In the genomic region with DNA sequence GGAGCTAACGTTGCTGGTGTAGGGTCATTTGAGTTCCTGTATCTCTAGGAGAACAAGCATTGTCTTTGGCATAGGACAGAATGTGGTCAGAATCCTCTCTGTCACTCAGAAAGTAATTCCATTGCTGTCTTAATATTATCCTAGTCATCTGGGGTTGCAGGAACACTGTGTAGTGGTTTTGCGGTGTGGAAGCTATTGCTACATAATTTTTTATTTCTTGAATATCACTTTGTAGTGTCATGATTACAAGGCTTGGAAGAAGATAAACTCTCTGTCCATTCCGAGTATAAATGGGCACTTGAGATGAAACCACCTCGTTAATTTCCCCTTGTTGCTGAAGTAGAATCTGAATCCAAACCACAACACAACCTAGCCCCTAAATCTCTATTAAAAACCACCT, we compare ENCODE assay signal across 33 cellular contexts.
DNase-seq lines count a peak whose midpoint lies in the region; TF ChIP-seq lines count a peak whose summit lies in the region.
"Had no signal": no experiment of that assay in that cellular context is flagged by ENCODE, and none has a peak within 500 bp of the region (broad histone marks: within the 10 kb centered on the region; RNA-seq: fewer than 3 reads in every experiment).

No MANE protein-coding gene starts in this region.

- no peak for TF ChIP-seq POLR2A in Peyer's patch (IDR thresholded peaks at IDR 0.05)

- H3K9me3 ChIP-seq in Peyer's patch: no peaks in the 10 kb centered on the region
- H3K9me3 ChIP-seq: esophagus muscularis mucosa, prostate gland, tibial artery had no signal

- no peak overlapping the region for H2AFZ ChIP-seq in ACC112 (ENCODE audit: low read length, unreplicated experiment)

- no peaks in the 10 kb centered on the region for H3K79me2 ChIP-seq in ACC112 (ENCODE audit: control insufficient read depth, insufficient read depth, low read length, unreplicated experiment)

- no peaks in the 10 kb centered on the region for H3K27me3 Mint-ChIP-seq in nephron (ENCODE audit: low read depth)
- H3K27me3 Mint-ChIP-seq: activated CD4-positive, alpha-beta memory T cell treated with anti-CD3 and anti-CD28 coated beads for 36 hours; central memory CD8-positive, alpha-beta T cell; dendritic cell treated with granulocyte-macrophage colony-stimulating factor and Interleukin-4, amounts not matched to agents 40 ng/mL and 50 ng/mL, for 4 days; stimulated activated naive CD8-positive, alpha-beta T cell treated with anti-CD3 and anti-CD28 coated beads, Interleukin-15, amount 100 ng/mL, for 72 hours had no signal

- H3K27ac Mint-ChIP-seq in nephron: peak overlapping the region in 2 of 3 experiments; percentile 5 to 77
- H3K27ac Mint-ChIP-seq: activated CD4-positive, alpha-beta memory T cell treated with anti-CD3 and anti-CD28 coated beads for 36 hours; activated naive CD4-positive, alpha-beta T cell treated with anti-CD3 and anti-CD28 coated beads, Interleukin-2, amount 50 U/mL, for 72 hours; activated T-helper 1 cell treated with anti-CD3 and anti-CD28 coated beads, Interleukin-12 subunit alpha, Interleukin-12 subunit beta, Interleukin-2, Interleukin-4 antibody, amounts not matched to agents 30 ng/mL and 10 ng/mL and 1 ng/mL, durations not matched to agents 14 hours and 24 hours and 36 hours; CD14-positive monocyte; dendritic cell treated with granulocyte-macrophage colony-stimulating factor and Interleukin-4, amounts not matched to agents 40 ng/mL and 50 ng/mL, for 4 days; HFFc6; naive B cell; stimulated activated naive CD8-positive, alpha-beta T cell treated with anti-CD3 and anti-CD28 coated beads, Interleukin-15, amount 100 ng/mL, for 72 hours; T-helper 1 cell treated with Interleukin-12 subunit alpha and Interleukin-12 subunit beta and Interleukin-4 antibody, amounts not matched to agents 30 μg/mL and 1 μg/mL, for 36 hours had no signal

- H3K4me1 Mint-ChIP-seq in nephron: peaks cover 30% of the 10 kb centered on the region
- H3K4me1 Mint-ChIP-seq: CD14-positive monocyte; central memory CD8-positive, alpha-beta T cell; naive B cell; stimulated activated naive CD8-positive, alpha-beta T cell treated with anti-CD3 and anti-CD28 coated beads, Interleukin-15, amount 100 ng/mL, for 72 hours had no signal

- TF ChIP-seq CTCF in astrocyte of the spinal cord (IDR thresholded peaks at IDR 0.05; ENCODE audit: low read depth, low read length) (no peak), nephron (IDR thresholded peaks at IDR 0.05; ENCODE audit: unreplicated experiment in 3 of 3) (no peak), Peyer's patch (IDR thresholded peaks at IDR 0.05) (no peak)

- H3K36me3 ChIP-seq in ACC112 (ENCODE audit: insufficient read depth, low read length): no peaks in the 10 kb centered on the region
- H3K36me3 ChIP-seq in Peyer's patch: no peaks in the 10 kb centered on the region
- H3K36me3 ChIP-seq: esophagus muscularis mucosa, prostate gland, tibial artery had no signal

- H3K27ac ChIP-seq in ACC112 (ENCODE audit: low read depth, low read length): peak overlapping the region; percentile 34
- no peak overlapping the region for H3K27ac ChIP-seq in Peyer's patch
- H3K27ac ChIP-seq: esophagus muscularis mucosa, HL-60, prostate gland, tibial artery had no signal

- in situ Hi-C loops in astrocyte of the spinal cord (cut with HindIII; ENCODE audit: low sequenced_read_pairs): no loop called here

- H3K4me1 ChIP-seq in ACC112 (ENCODE audit: control insufficient read depth, insufficient read depth, low read length, unreplicated experiment): peaks cover 30% of the 10 kb centered on the region
- H3K4me1 ChIP-seq in Peyer's patch: no peaks in the 10 kb centered on the region
- H3K4me1 ChIP-seq: esophagus muscularis mucosa, prostate gland, tibial artery had no signal

- no peaks in the 10 kb centered on the region for H3K36me3 Mint-ChIP-seq in nephron (ENCODE audit: low read depth)
- H3K36me3 Mint-ChIP-seq: activated CD4-positive, alpha-beta memory T cell treated with anti-CD3 and anti-CD28 coated beads for 36 hours; activated naive CD4-positive, alpha-beta T cell treated with anti-CD3 and anti-CD28 coated beads, Interleukin-2, amount 50 U/mL, for 72 hours; naive B cell had no signal

- H3K4me3 ChIP-seq in ACC112 (ENCODE audit: low read depth, low read length): no peak overlapping the region
- H3K4me3 ChIP-seq in astrocyte of the spinal cord (ENCODE audit: low read depth, low read length): no peak overlapping the region
- no peak overlapping the region for H3K4me3 ChIP-seq in Peyer's patch
- H3K4me3 ChIP-seq: esophagus muscularis mucosa, prostate gland, tibial artery had no signal

- DNase-seq in ELR (ENCODE audit: low read depth) (peak; percentile 13), astrocyte of the spinal cord (ENCODE audit: low read depth, low spot score) (peak; percentile 48), Peyer's patch (no peak), HPDE6-E6E7 (ENCODE audit: extremely low spot score) (no peak)
- DNase-seq in activated naive CD4-positive, alpha-beta T cell treated with anti-CD3 and anti-CD28 coated beads, Interleukin-2, amount 50 U/mL, for 16 hours: no peak
- no peak for DNase-seq in stimulated activated CD4-positive, alpha-beta T cell treated with anti-CD3 and anti-CD28 coated beads, Interleukin-2, amount 100 ng/mL, for 48 hours
- DNase-seq: ACHN; activated CD4-positive, alpha-beta memory T cell treated with anti-CD3 and anti-CD28 coated beads for 36 hours; activated CD4-positive, CD25-positive, alpha-beta regulatory T cell treated with anti-CD3 and anti-CD28 coated beads, Interleukin-2, amount 50 U/mL, for 72 hours; activated CD8-positive, alpha-beta memory T cell treated with anti-CD3 and anti-CD28 coated beads, Interleukin-2, amount 50 U/mL, for 4 hours; aorta; Calu3; DND-41; HFFc6; mesendoderm; naive B cell; NCI-H1092; NCI-H187 treated with DMSO at 0.1 percent for 48 hours; NCI-H69; RPMI8226; stimulated activated naive CD8-positive, alpha-beta T cell treated with anti-CD3 and anti-CD28 coated beads, Interleukin-15, amount 100 ng/mL, for 72 hours; tibial artery had no signal

- no peak overlapping the region for H3K4me3 Mint-ChIP-seq in nephron
- H3K4me3 Mint-ChIP-seq: activated CD4-positive, alpha-beta memory T cell treated with anti-CD3 and anti-CD28 coated beads for 36 hours; activated T-helper 1 cell treated with anti-CD3 and anti-CD28 coated beads, Interleukin-12 subunit alpha, Interleukin-12 subunit beta, Interleukin-2, Interleukin-4 antibody, amounts not matched to agents 30 ng/mL and 10 ng/mL and 1 ng/mL, durations not matched to agents 14 hours and 24 hours and 36 hours; CD14-positive monocyte; central memory CD8-positive, alpha-beta T cell; dendritic cell treated with granulocyte-macrophage colony-stimulating factor and Interleukin-4, amounts not matched to agents 40 ng/mL and 50 ng/mL, for 4 days; HFFc6; naive B cell; stimulated activated naive CD8-positive, alpha-beta T cell treated with anti-CD3 and anti-CD28 coated beads, Interleukin-15, amount 100 ng/mL, for 72 hours; T-helper 1 cell treated with Interleukin-12 subunit alpha and Interleukin-12 subunit beta and Interleukin-4 antibody, amounts not matched to agents 30 μg/mL and 1 μg/mL, for 36 hours had no signal

- H3K9me3 Mint-ChIP-seq in nephron: no peaks in the 10 kb centered on the region
- H3K9me3 Mint-ChIP-seq: activated T-helper 1 cell treated with anti-CD3 and anti-CD28 coated beads, Interleukin-12 subunit alpha, Interleukin-12 subunit beta, Interleukin-2, Interleukin-4 antibody, amounts not matched to agents 30 ng/mL and 10 ng/mL and 1 ng/mL, durations not matched to agents 14 hours and 24 hours and 36 hours; dendritic cell treated with granulocyte-macrophage colony-stimulating factor and Interleukin-4, amounts not matched to agents 40 ng/mL and 50 ng/mL, for 4 days; HFFc6; T-helper 1 cell treated with Interleukin-12 subunit alpha and Interleukin-12 subunit beta and Interleukin-4 antibody, amounts not matched to agents 30 μg/mL and 1 μg/mL, for 36 hours had no signal

- H3K27me3 ChIP-seq in ACC112 (ENCODE audit: insufficient read depth, low read length): no peaks in the 10 kb centered on the region
- no peaks in the 10 kb centered on the region for H3K27me3 ChIP-seq in Peyer's patch
- H3K27me3 ChIP-seq: esophagus muscularis mucosa, tibial artery had no signal

Comparison
In these comparisons a context has a peak if more than half of its experiments do, and no peak if none do; other contexts are left out.
1. DNase-seq: peak in ELR (single experiment) and astrocyte of the spinal cord (single experiment); none in Peyer's patch (0 of 3), HPDE6-E6E7 (single experiment), activated naive CD4-positive, alpha-beta T cell treated with anti-CD3 and anti-CD28 coated beads, Interleukin-2, amount 50 U/mL, for 16 hours (single experiment) and stimulated activated CD4-positive, alpha-beta T cell treated with anti-CD3 and anti-CD28 coated beads, Interleukin-2, amount 100 ng/mL, for 48 hours (0 of 2).